Comparison of ENCODE assay signal across 16 cellular contexts in the genomic region with DNA sequence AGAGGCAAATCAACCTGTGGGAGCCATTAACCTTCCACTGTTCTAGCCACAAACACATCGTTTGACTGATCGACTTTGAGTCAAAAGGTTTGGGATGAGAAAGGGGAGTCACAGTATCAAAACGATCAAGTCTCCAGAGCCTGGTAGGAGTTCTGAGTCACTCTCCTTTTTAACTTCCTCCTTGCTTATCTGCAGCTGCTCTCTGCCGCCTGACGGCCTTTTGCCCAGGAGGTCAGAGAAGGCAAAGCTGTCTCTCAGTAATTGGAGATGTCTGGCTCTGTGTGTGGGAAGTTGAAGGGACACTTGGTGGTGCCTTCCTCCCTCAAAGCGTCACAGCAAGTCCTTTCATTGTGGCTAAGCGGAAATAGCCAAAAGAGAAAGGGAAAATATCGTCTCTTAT.
DNase-seq lines count a peak whose midpoint lies in the region; ATAC-seq and TF ChIP-seq lines count a peak whose summit lies in the region.
"Had no signal": no experiment of that assay in that cellular context is flagged by ENCODE, and none has a peak within 500 bp of the region (broad histone marks: within the 10 kb centered on the region; RNA-seq: fewer than 3 reads in every experiment).

No MANE protein-coding gene starts in this region.

- no TSS peak for BruUV-seq in PC-3 (replicated peaks; lab: Mats Ljungman, UMichigan)

- no peaks in the 10 kb centered on the region for H3K9me2 ChIP-seq in hepatocyte (replicated peaks; ENCODE audit: insufficient read depth)
- no peaks in the 10 kb centered on the region for H3K9me2 ChIP-seq in PC-3 (replicated peaks; ENCODE audit: low read length)

- H3K4me2 ChIP-seq in hepatocyte: no peak overlapping the region
- no peak overlapping the region for H3K4me2 ChIP-seq in PC-3 (ENCODE audit: low read length)
- H3K4me2 ChIP-seq: KMS-11 had no signal

- TF ChIP-seq CTCF in hepatocyte (IDR thresholded peaks at IDR 0.05; ENCODE audit: poor library complexity) (no peak), uterus (IDR thresholded peaks at IDR 0.05) (no peak), PC-3 (conservative IDR thresholded peaks at IDR 0.05; ENCODE audit: low read depth, low read length) (no peak)

- H3K9me3 ChIP-seq in HUES48 (ENCODE audit: control insufficient read depth, insufficient read depth, low read length) (no peaks in the 10 kb centered on the region), SJCRH30 (replicated peaks) (no peaks in the 10 kb centered on the region), hepatocyte (ENCODE audit: low read depth) (no peaks in the 10 kb centered on the region), skeletal muscle tissue (ENCODE audit: control insufficient read depth in 3 of 3, low read length in 3 of 3) (no peaks in the 10 kb centered on the region), uterus (no peaks in the 10 kb centered on the region), PC-3 (ENCODE audit: low read length) (no peaks in the 10 kb centered on the region)
- H3K9me3 ChIP-seq: mucosa of descending colon had no signal

- intact Hi-C loops in uterus (cut with DNase I; ENCODE audit: low total_unique reads) (no loop called here), PC-3 (cut with micrococcal nuclease) (no loop called here)

- peaks cover 37% of the 10 kb centered on the region for H3K4me1 ChIP-seq in HUES48 (ENCODE audit: control insufficient read depth, insufficient read depth, low read length)
- no peaks in the 10 kb centered on the region for H3K4me1 ChIP-seq in SJCRH30
- no peaks in the 10 kb centered on the region for H3K4me1 ChIP-seq in hepatocyte (ENCODE audit: insufficient read depth)
- peaks cover 0 to 12% (median 5%) of the 10 kb centered on the region in 3 donors for H3K4me1 ChIP-seq in skeletal muscle tissue (ENCODE audit: control insufficient read depth in 3 of 3, insufficient read depth in 3 of 3, low read length in 3 of 3)
- no peaks in the 10 kb centered on the region for H3K4me1 ChIP-seq in uterus
- H3K4me1 ChIP-seq in PC-3 (ENCODE audit: insufficient read depth, low read length): no peaks in the 10 kb centered on the region

- CTCF ChIA-PET in PC-3 (lab: Charles Lee): no interaction called here

- no peaks in the 10 kb centered on the region for H3F3A ChIP-seq in PC-3 (ENCODE audit: low read length, unreplicated experiment)

- no peak for ATAC-seq in PC-3
- ATAC-seq: GM12878, mucosa of descending colon had no signal

- H3K4me3 ChIP-seq in HUES48 (ENCODE audit: low read depth, low read length): no peak overlapping the region
- no peak overlapping the region for H3K4me3 ChIP-seq in SJCRH30
- H3K4me3 ChIP-seq in hepatocyte: no peak overlapping the region
- peak overlapping the region in 2 of 3 donors; percentile 22 to 52 for H3K4me3 ChIP-seq in skeletal muscle tissue (ENCODE audit: low read length in 3 of 3)
- H3K4me3 ChIP-seq in uterus: no peak overlapping the region
- no peak overlapping the region for H3K4me3 ChIP-seq in PC-3 (ENCODE audit: low read length)
- H3K4me3 ChIP-seq: GM12878, mucosa of descending colon had no signal

- POLR2A ChIA-PET in PC-3 (lab: Charles Lee; ENCODE audit: unreplicated experiment): no interaction called here

- no peaks in the 10 kb centered on the region for H3K27me3 ChIP-seq in HUES48 (ENCODE audit: control insufficient read depth, insufficient read depth, low read length)
- H3K27me3 ChIP-seq in SJCRH30: no peaks in the 10 kb centered on the region
- H3K27me3 ChIP-seq in hepatocyte: no peaks in the 10 kb centered on the region
- no peaks in the 10 kb centered on the region for H3K27me3 ChIP-seq in skeletal muscle tissue (ENCODE audit: control insufficient read depth in 3 of 3, insufficient read depth in 3 of 3, low read length in 3 of 3)
- H3K27me3 ChIP-seq in uterus: no peaks in the 10 kb centered on the region
- H3K27me3 ChIP-seq in PC-3 (ENCODE audit: low read length): no peaks in the 10 kb centered on the region

- H4K20me1 ChIP-seq in hepatocyte (ENCODE audit: insufficient read depth, poor library complexity, severe bottlenecking) (no peaks in the 10 kb centered on the region), PC-3 (ENCODE audit: low read length) (no peaks in the 10 kb centered on the region)

- 55% methylated on average over 8 of the region's 8 CpGs for WGBS in hepatocyte (ENCODE audit: low lambda C conversion rate, missing lambda C conversion rate)

- peak; percentile 14 to 31 for DNase-seq in SJCRH30
- peak; percentile 11 for DNase-seq in hepatocyte (ENCODE audit: low spot score)
- DNase-seq in NCI-H510A treated with DMSO at 0.1 percent for 48 hours (lab: John Stamatoyannopoulos, UW): no peak
- no peak for DNase-seq in uterus
- no peak for DNase-seq in activated naive CD4-positive, alpha-beta T cell treated with anti-CD3 and anti-CD28 coated beads, Interleukin-2, amount 50 U/mL, for 16 hours
- no peak for DNase-seq in PC-3
- DNase-seq: activated CD4-positive, alpha-beta memory T cell treated with anti-CD3 and anti-CD28 coated beads for 36 hours; erythroblast; glutamatergic neuron; mucosa of descending colon; NCI-H2081; NCI-H82 had no signal

- H3K36me3 ChIP-seq in HUES48 (ENCODE audit: control insufficient read depth, insufficient read depth, low read length) (0 out of 2 replicates have a peak, but pooled peaks cover 3% of the 10 kb centered on the region), SJCRH30 (no peaks in the 10 kb centered on the region), hepatocyte (replicated peaks; ENCODE audit: insufficient read depth, low read depth) (no peaks in the 10 kb centered on the region), skeletal muscle tissue (ENCODE audit: control insufficient read depth in 3 of 3, insufficient read depth in 3 of 3, low read length in 3 of 3) (no peaks in the 10 kb centered on the region), uterus (no peaks in the 10 kb centered on the region), PC-3 (ENCODE audit: low read depth, low read length) (no peaks in the 10 kb centered on the region)

- peak overlapping the region; percentile 60 for H3K27ac ChIP-seq in HUES48 (ENCODE audit: low read depth, low read length)
- no peak overlapping the region for H3K27ac ChIP-seq in SJCRH30
- H3K27ac ChIP-seq in hepatocyte: no peak overlapping the region
- H3K27ac ChIP-seq in skeletal muscle tissue (ENCODE audit: low read depth, low read length): peak overlapping the region; percentile 62
- no peak overlapping the region for H3K27ac ChIP-seq in uterus
- H3K27ac ChIP-seq in PC-3 (ENCODE audit: low read length): no peak overlapping the region
- H3K27ac ChIP-seq: KMS-11 had no signal

- H3K9ac ChIP-seq in HUES48 (ENCODE audit: low read depth, low read length) (no peak overlapping the region), skeletal muscle tissue (ENCODE audit: low read depth in 1 of 3, low read length in 3 of 3) (peak overlapping the region in 1 of 3 donors; percentile 40), PC-3 (ENCODE audit: low read length) (no peak overlapping the region)
- H3K9ac ChIP-seq: KMS-11 had no signal

- H2AFZ ChIP-seq in hepatocyte (no peak overlapping the region), PC-3 (ENCODE audit: low read length) (no peak overlapping the region)

- no peak for TF ChIP-seq POLR2A in uterus (IDR thresholded peaks at IDR 0.05)

- no peaks in the 10 kb centered on the region for H3K79me2 ChIP-seq in hepatocyte
- H3K79me2 ChIP-seq in PC-3 (ENCODE audit: low read length): no peaks in the 10 kb centered on the region

Comparison
In these comparisons a context has a peak if more than half of its experiments do, and no peak if none do; other contexts are left out.
1. H3K27ac ChIP-seq: peak in HUES48 (single experiment) and skeletal muscle tissue (single experiment); none in SJCRH30 (single experiment), hepatocyte (single experiment), uterus (0 of 2) and PC-3 (single experiment).
2. H3K4me3 ChIP-seq: peak in skeletal muscle tissue (2 of 3); none in HUES48 (single experiment), SJCRH30 (single experiment), hepatocyte (single experiment), uterus (0 of 2) and PC-3 (single experiment).
3. DNase-seq: peak in SJCRH30 (2 of 2) and hepatocyte (single experiment); none in NCI-H510A treated with DMSO at 0.1 percent for 48 hours (single experiment), uterus (0 of 2), activated naive CD4-positive, alpha-beta T cell treated with anti-CD3 and anti-CD28 coated beads, Interleukin-2, amount 50 U/mL, for 16 hours (single experiment) and PC-3 (single experiment).